1 cellular context compared by ENCODE assay signal in the genomic region with DNA sequence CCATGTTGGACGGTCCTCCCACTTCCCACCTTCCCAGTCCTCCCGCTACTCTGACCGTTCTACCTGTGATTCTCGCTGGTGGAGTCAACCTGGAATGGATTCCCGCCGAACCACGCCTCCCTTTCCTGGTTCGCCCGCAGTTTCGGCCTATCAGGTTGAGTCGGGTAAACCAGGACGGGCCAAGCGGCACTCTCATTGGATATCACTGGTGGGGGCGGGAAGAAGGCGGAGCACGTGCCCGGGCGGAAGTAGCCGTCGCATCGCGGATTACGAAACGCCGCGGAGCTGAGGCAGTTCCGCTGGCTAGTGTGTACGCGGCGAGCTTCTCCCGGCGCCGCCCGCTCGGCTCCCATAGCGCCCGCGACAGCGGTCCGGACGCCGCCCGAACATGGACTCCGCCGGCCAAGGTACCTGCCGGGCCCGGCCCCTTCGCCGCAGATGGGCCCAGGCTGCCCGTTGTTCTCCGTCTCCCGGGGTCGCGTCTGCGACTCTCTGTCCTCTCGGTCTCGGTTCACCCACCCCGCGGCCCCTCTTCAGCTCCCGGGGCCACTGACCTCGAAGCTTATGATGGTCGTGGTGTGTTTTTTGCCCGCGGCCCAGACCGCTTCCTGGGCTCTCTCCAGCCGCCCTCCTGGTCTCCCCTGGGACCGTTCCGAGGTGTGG.
TF ChIP-seq lines count a peak whose summit lies in the region.

A gene (plus strand): TSS at position 293 of the 663 bp plus-strand sequence. CDS start 96 bp downstream, at position 389.

TF ChIP-seq in WTC11, 78 proteins besides CTCF, POLR2A, EP300 and RAD21 (continued from another document):
- TF ChIP-seq, protein P1, sequence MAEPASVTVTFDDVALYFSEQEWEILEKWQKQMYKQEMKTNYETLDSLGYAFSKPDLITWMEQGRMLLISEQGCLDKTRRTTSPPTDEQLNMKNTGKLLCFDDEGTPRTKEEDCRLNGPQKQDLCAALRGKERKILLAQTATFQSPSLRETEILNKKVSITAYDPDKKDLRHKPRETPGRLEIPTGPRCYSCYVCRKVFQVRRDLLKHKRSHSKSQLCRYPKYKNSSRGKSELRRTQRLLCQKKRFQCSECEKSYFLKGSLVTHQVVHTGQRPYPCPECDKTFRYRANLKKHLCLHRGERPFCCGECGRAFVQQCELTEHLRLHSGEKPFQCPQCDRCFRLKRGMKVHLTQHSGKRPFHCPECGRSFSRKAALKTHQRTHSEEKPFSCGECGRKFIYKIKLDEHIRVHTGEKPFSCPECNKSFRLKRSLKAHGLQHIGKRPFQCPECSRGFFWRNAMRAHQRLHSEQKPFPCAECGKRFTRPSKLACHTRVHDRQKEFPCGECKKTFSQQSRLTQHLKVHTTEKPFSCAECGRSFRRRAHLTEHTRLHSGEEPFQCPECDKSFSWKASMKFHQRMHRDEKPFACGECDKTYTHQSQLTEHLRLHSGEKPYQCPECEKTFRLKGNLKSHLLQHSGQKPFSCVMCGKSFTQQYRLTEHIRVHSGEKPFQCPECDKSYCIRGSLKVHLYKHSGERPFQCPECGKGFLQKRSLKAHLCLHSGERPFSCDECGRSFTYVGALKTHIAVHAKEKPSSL (CRISPR knock-in tag; conservative IDR thresholded peaks at IDR 0.05), result no peak
- TF ChIP-seq ZNF396 (CRISPR knock-in tag; IDR thresholded peaks at IDR 0.05; ENCODE audit: borderline replicate concordance) (no peak), ZNF263 (CRISPR knock-in tag; IDR thresholded peaks at IDR 0.05; ENCODE audit: low read depth) (peak; percentile 81), SP1 (CRISPR knock-in tag; conservative IDR thresholded peaks at IDR 0.05) (peak; percentile 98), OVOL2 (CRISPR knock-in tag; IDR thresholded peaks at IDR 0.05; ENCODE audit: borderline replicate concordance) (no peak), TP53 (CRISPR knock-in tag; IDR thresholded peaks at IDR 0.05) (peak; percentile 66; the same call in 1 of the 2 replicates), KAT7 (CRISPR knock-in tag; IDR thresholded peaks at IDR 0.05; ENCODE audit: borderline replicate concordance) (0 out of 2 replicates have a peak, but pooled peaks have one; percentile 33), HMGA2 (CRISPR knock-in tag; IDR thresholded peaks at IDR 0.05) (no peak; the same call in 1 of the 2 replicates), CREM (CRISPR knock-in tag; IDR thresholded peaks at IDR 0.05) (peak; percentile 96), GABPB1 (CRISPR knock-in tag; IDR thresholded peaks at IDR 0.05) (peak; percentile 92), FOXK1 (CRISPR knock-in tag; IDR thresholded peaks at IDR 0.05) (peak; percentile 97), NR2C2 (CRISPR knock-in tag; IDR thresholded peaks at IDR 0.05) (no peak), NFYB (CRISPR knock-in tag; conservative IDR thresholded peaks at IDR 0.05; ENCODE audit: low read depth) (peak; percentile 97), ELF4 (CRISPR knock-in tag; IDR thresholded peaks at IDR 0.05; ENCODE audit: low read depth) (no peak), ZNF232 (CRISPR knock-in tag; IDR thresholded peaks at IDR 0.05) (no peak), CREB1 (CRISPR knock-in tag; IDR thresholded peaks at IDR 0.05) (peak; percentile 78; the same call in 1 of the 2 replicates), MYBL2 (CRISPR knock-in tag; IDR thresholded peaks at IDR 0.05) (peak; percentile 68; the same call in 1 of the 2 replicates)
- TF ChIP-seq, protein P2, sequence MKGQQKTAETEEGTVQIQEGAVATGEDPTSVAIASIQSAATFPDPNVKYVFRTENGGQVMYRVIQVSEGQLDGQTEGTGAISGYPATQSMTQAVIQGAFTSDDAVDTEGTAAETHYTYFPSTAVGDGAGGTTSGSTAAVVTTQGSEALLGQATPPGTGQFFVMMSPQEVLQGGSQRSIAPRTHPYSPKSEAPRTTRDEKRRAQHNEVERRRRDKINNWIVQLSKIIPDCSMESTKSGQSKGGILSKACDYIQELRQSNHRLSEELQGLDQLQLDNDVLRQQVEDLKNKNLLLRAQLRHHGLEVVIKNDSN (CRISPR knock-in tag; IDR thresholded peaks at IDR 0.05), result peak; percentile 96
- TF ChIP-seq, protein P3, sequence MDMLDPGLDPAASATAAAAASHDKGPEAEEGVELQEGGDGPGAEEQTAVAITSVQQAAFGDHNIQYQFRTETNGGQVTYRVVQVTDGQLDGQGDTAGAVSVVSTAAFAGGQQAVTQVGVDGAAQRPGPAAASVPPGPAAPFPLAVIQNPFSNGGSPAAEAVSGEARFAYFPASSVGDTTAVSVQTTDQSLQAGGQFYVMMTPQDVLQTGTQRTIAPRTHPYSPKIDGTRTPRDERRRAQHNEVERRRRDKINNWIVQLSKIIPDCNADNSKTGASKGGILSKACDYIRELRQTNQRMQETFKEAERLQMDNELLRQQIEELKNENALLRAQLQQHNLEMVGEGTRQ (CRISPR knock-in tag; IDR thresholded peaks at IDR 0.05), result peak; percentile 96
- TF ChIP-seq, protein P4, sequence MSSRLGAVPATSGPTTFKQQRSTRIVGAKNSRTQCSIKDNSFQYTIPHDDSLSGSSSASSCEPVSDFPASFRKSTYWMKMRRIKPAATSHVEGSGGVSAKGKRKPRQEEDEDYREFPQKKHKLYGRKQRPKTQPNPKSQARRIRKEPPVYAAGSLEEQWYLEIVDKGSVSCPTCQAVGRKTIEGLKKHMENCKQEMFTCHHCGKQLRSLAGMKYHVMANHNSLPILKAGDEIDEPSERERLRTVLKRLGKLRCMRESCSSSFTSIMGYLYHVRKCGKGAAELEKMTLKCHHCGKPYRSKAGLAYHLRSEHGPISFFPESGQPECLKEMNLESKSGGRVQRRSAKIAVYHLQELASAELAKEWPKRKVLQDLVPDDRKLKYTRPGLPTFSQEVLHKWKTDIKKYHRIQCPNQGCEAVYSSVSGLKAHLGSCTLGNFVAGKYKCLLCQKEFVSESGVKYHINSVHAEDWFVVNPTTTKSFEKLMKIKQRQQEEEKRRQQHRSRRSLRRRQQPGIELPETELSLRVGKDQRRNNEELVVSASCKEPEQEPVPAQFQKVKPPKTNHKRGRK (CRISPR knock-in tag; IDR thresholded peaks at IDR 0.05; ENCODE audit: borderline replicate concordance), result no peak
- TF ChIP-seq, protein P5, sequence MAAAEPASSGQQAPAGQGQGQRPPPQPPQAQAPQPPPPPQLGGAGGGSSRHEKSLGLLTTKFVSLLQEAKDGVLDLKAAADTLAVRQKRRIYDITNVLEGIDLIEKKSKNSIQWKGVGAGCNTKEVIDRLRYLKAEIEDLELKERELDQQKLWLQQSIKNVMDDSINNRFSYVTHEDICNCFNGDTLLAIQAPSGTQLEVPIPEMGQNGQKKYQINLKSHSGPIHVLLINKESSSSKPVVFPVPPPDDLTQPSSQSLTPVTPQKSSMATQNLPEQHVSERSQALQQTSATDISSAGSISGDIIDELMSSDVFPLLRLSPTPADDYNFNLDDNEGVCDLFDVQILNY (CRISPR knock-in tag; IDR thresholded peaks at IDR 0.05), result peak; percentile 88
- TF ChIP-seq, protein P6, sequence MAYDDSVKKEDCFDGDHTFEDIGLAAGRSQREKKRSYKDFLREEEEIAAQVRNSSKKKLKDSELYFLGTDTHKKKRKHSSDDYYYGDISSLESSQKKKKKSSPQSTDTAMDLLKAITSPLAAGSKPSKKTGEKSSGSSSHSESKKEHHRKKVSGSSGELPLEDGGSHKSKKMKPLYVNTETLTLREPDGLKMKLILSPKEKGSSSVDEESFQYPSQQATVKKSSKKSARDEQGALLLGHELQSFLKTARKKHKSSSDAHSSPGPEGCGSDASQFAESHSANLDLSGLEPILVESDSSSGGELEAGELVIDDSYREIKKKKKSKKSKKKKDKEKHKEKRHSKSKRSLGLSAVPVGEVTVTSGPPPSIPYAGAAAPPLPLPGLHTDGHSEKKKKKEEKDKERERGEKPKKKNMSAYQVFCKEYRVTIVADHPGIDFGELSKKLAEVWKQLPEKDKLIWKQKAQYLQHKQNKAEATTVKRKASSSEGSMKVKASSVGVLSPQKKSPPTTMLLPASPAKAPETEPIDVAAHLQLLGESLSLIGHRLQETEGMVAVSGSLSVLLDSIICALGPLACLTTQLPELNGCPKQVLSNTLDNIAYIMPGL (CRISPR knock-in tag; IDR thresholded peaks at IDR 0.05), result peak; percentile 70; the same call in 1 of the 2 replicates
- TF ChIP-seq, protein P7, sequence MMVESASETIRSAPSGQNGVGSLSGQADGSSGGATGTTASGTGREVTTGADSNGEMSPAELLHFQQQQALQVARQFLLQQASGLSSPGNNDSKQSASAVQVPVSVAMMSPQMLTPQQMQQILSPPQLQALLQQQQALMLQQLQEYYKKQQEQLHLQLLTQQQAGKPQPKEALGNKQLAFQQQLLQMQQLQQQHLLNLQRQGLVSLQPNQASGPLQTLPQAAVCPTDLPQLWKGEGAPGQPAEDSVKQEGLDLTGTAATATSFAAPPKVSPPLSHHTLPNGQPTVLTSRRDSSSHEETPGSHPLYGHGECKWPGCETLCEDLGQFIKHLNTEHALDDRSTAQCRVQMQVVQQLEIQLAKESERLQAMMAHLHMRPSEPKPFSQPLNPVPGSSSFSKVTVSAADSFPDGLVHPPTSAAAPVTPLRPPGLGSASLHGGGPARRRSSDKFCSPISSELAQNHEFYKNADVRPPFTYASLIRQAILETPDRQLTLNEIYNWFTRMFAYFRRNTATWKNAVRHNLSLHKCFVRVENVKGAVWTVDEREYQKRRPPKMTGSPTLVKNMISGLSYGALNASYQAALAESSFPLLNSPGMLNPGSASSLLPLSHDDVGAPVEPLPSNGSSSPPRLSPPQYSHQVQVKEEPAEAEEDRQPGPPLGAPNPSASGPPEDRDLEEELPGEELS (CRISPR knock-in tag; IDR thresholded peaks at IDR 0.05), result 0 out of 2 replicates have a peak, but pooled peaks have one; percentile 63
